ENCODE assay signal across 35 cellular contexts in genomic region chrX:47543496-47543895, GRCh38. TPM values are rescaled to one million over a fixed set of nuclear protein-coding genes. Genes with fewer than 3 reads are reported as not detected.
DNase-seq lines count a peak whose midpoint lies in the region; ATAC-seq and TF ChIP-seq lines count a peak whose summit lies in the region.
"Had no signal": no experiment of that assay in that cellular context is flagged by ENCODE, and none has a peak within 500 bp of the region (broad histone marks: within the 10 kb centered on the region; RNA-seq: fewer than 3 reads in every experiment).

No MANE protein-coding gene starts in this region.

- H3K4me3 ChIP-seq in trophoblast cell (ENCODE audit: low read depth, low read length) = no peak overlapping the region
- H3K4me3 ChIP-seq in GM23338 = no peak overlapping the region
- H3K4me3 ChIP-seq: A549; BLaER1; BLaER1 treated with 17β-estradiol and CSF1 and Interleukin-3, amounts not matched to agents 10 nM and 100 nM had no signal

- no peaks in the 10 kb centered on the region for H4K20me1 ChIP-seq in GM23338 (replicated peaks; ENCODE audit: insufficient read depth)
- H4K20me1 ChIP-seq: BLaER1; BLaER1 treated with 17β-estradiol and CSF1 and Interleukin-3, amounts not matched to agents 10 nM and 100 nM had no signal

- no peak overlapping the region for H3K14ac ChIP-seq in trophoblast cell (ENCODE audit: low read length)

- H2AFZ ChIP-seq in trophoblast cell (ENCODE audit: insufficient read depth, low read length, poor library complexity) (no peak overlapping the region), GM23338 (no peak overlapping the region)

- H3K4me3 Mint-ChIP-seq in natural killer cell (peak overlapping the region; percentile 9), immature natural killer cell (peak overlapping the region in 4 of 5 donors; percentile 52 to 70 (median 64)), endothelial cell (ENCODE audit: unreplicated experiment) (no peak overlapping the region), GM23338 (no peak overlapping the region)
- H3K4me3 Mint-ChIP-seq in natural killer cell treated with Interleukin-12 subunit alpha and Interleukin-12 subunit beta and Interleukin-15 and Interleukin-18, amount 100 ng/mL, for 72 hours = no peak overlapping the region
- H3K4me3 Mint-ChIP-seq: B cell; CD14-positive monocyte; CD4-positive, alpha-beta memory T cell; CD4-positive, alpha-beta T cell; CD4-positive, CD25-positive, alpha-beta regulatory T cell; CD8-positive, alpha-beta memory T cell; CD8-positive, alpha-beta T cell had no signal

- ATAC-seq in natural killer cell (peak in 2 of 3 donors; percentile 61 to 81), GM23338 (no peak)
- no peak for ATAC-seq in natural killer cell treated with Interleukin-12 subunit alpha and Interleukin-12 subunit beta and Interleukin-15 and Interleukin-18, amount 100 ng/mL, for 72 hours
- ATAC-seq: A549; CD8-positive, alpha-beta T cell had no signal

- no peaks in the 10 kb centered on the region for H3K9me3 ChIP-seq in trophoblast cell (ENCODE audit: insufficient read depth, low read depth, low read length)
- H3K9me3 ChIP-seq: A549; BE2C; BLaER1; BLaER1 treated with 17β-estradiol and CSF1 and Interleukin-3, amounts not matched to agents 10 nM and 100 nM; Caco-2 had no signal

- H3K36me3 ChIP-seq in trophoblast cell (ENCODE audit: control insufficient read depth in 1 of 2, insufficient read depth in 2 of 2, low read length in 2 of 2) (no peaks in the 10 kb centered on the region), GM23338 (ENCODE audit: insufficient read depth) (no peaks in the 10 kb centered on the region)
- H3K36me3 ChIP-seq: BE2C; BLaER1; BLaER1 treated with 17β-estradiol and CSF1 and Interleukin-3, amounts not matched to agents 10 nM and 100 nM had no signal

- DNase-seq in natural killer cell (peak; percentile 24), immature natural killer cell (peak; percentile 50 to 54 (median 50)), mesenteric fat pad (ENCODE audit: low spot score) (peak; percentile 24), trophoblast cell (no peak), endothelial cell (ENCODE audit: low spot score) (no peak), NCI-H2227 treated with DMSO at 0.1 percent for 48 hours (lab: John Stamatoyannopoulos, UW) (no peak), GM23338 (ENCODE audit: low spot score) (no peak)
- DNase-seq in natural killer cell treated with Interleukin-12 subunit alpha and Interleukin-12 subunit beta and Interleukin-15 and Interleukin-18, amount 100 ng/mL, for 72 hours (ENCODE audit: low spot score) = no peak
- DNase-seq: 8988T; ACHN; AML-193; BE2C; C1 segment of cervical spinal cord; Caco-2; Calu3; CD4-positive, alpha-beta memory T cell; CD4-positive, alpha-beta T cell; CD4-positive, CD25-positive, alpha-beta regulatory T cell; CD8-positive, alpha-beta memory T cell; CD8-positive, alpha-beta T cell; COR-L47; DMS 273 treated with DMSO at 0.1 percent for 48 hours; DMS153; DMS53; DMS79; DMS79 treated with DMSO at 0.1 percent for 48 hours; DND-41; EL had no signal

- no peak overlapping the region for H3K23ac ChIP-seq in trophoblast cell (ENCODE audit: low read length)

- intact Hi-C loops in natural killer cell (cut with micrococcal nuclease) = no loop called here

- H2AK5ac ChIP-seq in trophoblast cell (ENCODE audit: low read length) = no peak overlapping the region

- no peak overlapping the region for H4K12ac ChIP-seq in trophoblast cell (ENCODE audit: low read depth, low read length)

- H3K18ac ChIP-seq in trophoblast cell (ENCODE audit: low read length) = no peak overlapping the region

- H3K9me2 ChIP-seq in GM23338 (ENCODE audit: insufficient read depth) = no peaks in the 10 kb centered on the region

- H3K36me3 Mint-ChIP-seq in natural killer cell (no peaks in the 10 kb centered on the region), immature natural killer cell (no peaks in the 10 kb centered on the region), endothelial cell (ENCODE audit: low read depth, unreplicated experiment) (no peaks in the 10 kb centered on the region), GM23338 (ENCODE audit: low read depth) (no peaks in the 10 kb centered on the region)
- H3K36me3 Mint-ChIP-seq in natural killer cell treated with Interleukin-12 subunit alpha and Interleukin-12 subunit beta and Interleukin-15 and Interleukin-18, amount 100 ng/mL, for 72 hours = no peaks in the 10 kb centered on the region
- H3K36me3 Mint-ChIP-seq: CD14-positive monocyte; CD4-positive, alpha-beta memory T cell; CD4-positive, CD25-positive, alpha-beta regulatory T cell; CD8-positive, alpha-beta memory T cell; CD8-positive, alpha-beta T cell had no signal

- H3K4me2 ChIP-seq in trophoblast cell (ENCODE audit: low read length) (no peak overlapping the region), GM23338 (no peak overlapping the region)
- H3K4me2 ChIP-seq: A549; BLaER1; BLaER1 treated with 17β-estradiol and CSF1 and Interleukin-3, amounts not matched to agents 10 nM and 100 nM had no signal

- no peak overlapping the region for H2BK5ac ChIP-seq in trophoblast cell (ENCODE audit: low read depth, low read length, poor library complexity)

- no peak overlapping the region for H2BK12ac ChIP-seq in trophoblast cell (ENCODE audit: low read length)

- H3K27me3 ChIP-seq in trophoblast cell (ENCODE audit: insufficient read depth, low read length) (no peaks in the 10 kb centered on the region), GM23338 (ENCODE audit: insufficient read depth) (no peaks in the 10 kb centered on the region)
- H3K27me3 ChIP-seq: BE2C had no signal

- no peak overlapping the region for H3K4ac ChIP-seq in trophoblast cell (ENCODE audit: low read depth, low read length)

- H3K27ac Mint-ChIP-seq in natural killer cell (peak overlapping the region in 1 of 2 donors; percentile 39), immature natural killer cell (peak overlapping the region; percentile 17 to 82 (median 53)), endothelial cell (ENCODE audit: unreplicated experiment) (no peak overlapping the region), GM23338 (no peak overlapping the region)
- no peak overlapping the region for H3K27ac Mint-ChIP-seq in natural killer cell treated with Interleukin-12 subunit alpha and Interleukin-12 subunit beta and Interleukin-15 and Interleukin-18, amount 100 ng/mL, for 72 hours
- H3K27ac Mint-ChIP-seq: B cell; CD14-positive monocyte; CD4-positive, alpha-beta memory T cell; CD4-positive, alpha-beta T cell; CD8-positive, alpha-beta T cell had no signal

- H2BK120ac ChIP-seq in trophoblast cell (ENCODE audit: insufficient read depth, low read length, poor library complexity) = no peak overlapping the region

- H3K79me1 ChIP-seq in trophoblast cell (ENCODE audit: low read length) = peaks cover 2% of the 10 kb centered on the region

- peak overlapping the region; percentile 37 for H4K91ac ChIP-seq in trophoblast cell (ENCODE audit: low read depth, low read length)

- TF ChIP-seq CTCF in natural killer cell (IDR thresholded peaks at IDR 0.05) = no peak
- no peak for TF ChIP-seq CTCF in endothelial cell (IDR thresholded peaks at IDR 0.05; ENCODE audit: unreplicated experiment)
- TF ChIP-seq CTCF in GM23338 (conservative IDR thresholded peaks at IDR 0.05; ENCODE audit: low read depth in 2 of 2) = no peak

- H3K27ac ChIP-seq in trophoblast cell (ENCODE audit: low read depth, low read length) = no peak overlapping the region
- H3K27ac ChIP-seq in GM23338 (ENCODE audit: low read depth) = no peak overlapping the region
- H3K27ac ChIP-seq: 22Rv1; A549; BLaER1; BLaER1 treated with 17β-estradiol and CSF1 and Interleukin-3, amounts not matched to agents 10 nM and 100 nM; C4-2B had no signal

- H3K79me2 ChIP-seq in trophoblast cell (ENCODE audit: control insufficient read depth, insufficient read depth, low read length, poor library complexity) (no peaks in the 10 kb centered on the region), GM23338 (replicated peaks; ENCODE audit: insufficient read depth) (no peaks in the 10 kb centered on the region)

- no peaks in the 10 kb centered on the region for H3K27me3 Mint-ChIP-seq in natural killer cell (ENCODE audit: low read depth in 2 of 2)
- no peaks in the 10 kb centered on the region for H3K27me3 Mint-ChIP-seq in natural killer cell treated with Interleukin-12 subunit alpha and Interleukin-12 subunit beta and Interleukin-15 and Interleukin-18, amount 100 ng/mL, for 72 hours
- peaks cover 2 to 9% (median 3%) of the 10 kb centered on the region in 3 donors for H3K27me3 Mint-ChIP-seq in immature natural killer cell (ENCODE audit: low read depth in 3 of 3)
- no peaks in the 10 kb centered on the region for H3K27me3 Mint-ChIP-seq in endothelial cell (ENCODE audit: unreplicated experiment)
- no peaks in the 10 kb centered on the region for H3K27me3 Mint-ChIP-seq in GM23338 (ENCODE audit: insufficient read depth, low read depth, poor library complexity)
- H3K27me3 Mint-ChIP-seq: B cell; CD4-positive, alpha-beta memory T cell; CD4-positive, alpha-beta T cell; CD4-positive, CD25-positive, alpha-beta regulatory T cell had no signal

- H3K4me1 ChIP-seq in trophoblast cell (ENCODE audit: control insufficient read depth in 1 of 2, insufficient read depth in 2 of 2, low read length in 2 of 2) = no peaks in the 10 kb centered on the region
- no peaks in the 10 kb centered on the region for H3K4me1 ChIP-seq in GM23338 (ENCODE audit: insufficient read depth)
- H3K4me1 ChIP-seq: A549, BLaER1 had no signal

- no CpG with 5 or more reads among the region's 5 CpGs for WGBS in trophoblast cell (ENCODE audit: extremely low coverage, insufficient coverage, insufficient read length)

- no peak overlapping the region for H4K8ac ChIP-seq in trophoblast cell (ENCODE audit: low read depth, low read length)

- H3K9me3 Mint-ChIP-seq in natural killer cell = no peaks in the 10 kb centered on the region
- no peaks in the 10 kb centered on the region for H3K9me3 Mint-ChIP-seq in natural killer cell treated with Interleukin-12 subunit alpha and Interleukin-12 subunit beta and Interleukin-15 and Interleukin-18, amount 100 ng/mL, for 72 hours
- H3K9me3 Mint-ChIP-seq in immature natural killer cell = no peaks in the 10 kb centered on the region
- no peaks in the 10 kb centered on the region for H3K9me3 Mint-ChIP-seq in endothelial cell (ENCODE audit: unreplicated experiment)
- H3K9me3 Mint-ChIP-seq in GM23338 = no peaks in the 10 kb centered on the region
- H3K9me3 Mint-ChIP-seq: CD4-positive, alpha-beta memory T cell; CD4-positive, alpha-beta T cell; CD4-positive, CD25-positive, alpha-beta regulatory T cell; CD8-positive, alpha-beta memory T cell; CD8-positive, alpha-beta T cell had no signal

- H3K4me1 Mint-ChIP-seq in natural killer cell (peaks cover 5 to 12% of the 10 kb centered on the region in 2 donors), immature natural killer cell (peaks cover 32 to 46% of the 10 kb centered on the region in 2 donors), endothelial cell (ENCODE audit: unreplicated experiment) (no peaks in the 10 kb centered on the region), GM23338 (no peaks in the 10 kb centered on the region)
- peaks cover 0 to 6% of the 10 kb centered on the region in 2 donors for H3K4me1 Mint-ChIP-seq in natural killer cell treated with Interleukin-12 subunit alpha and Interleukin-12 subunit beta and Interleukin-15 and Interleukin-18, amount 100 ng/mL, for 72 hours (ENCODE audit: low read depth in 2 of 2)
- H3K4me1 Mint-ChIP-seq: B cell; CD4-positive, alpha-beta memory T cell; CD4-positive, CD25-positive, alpha-beta regulatory T cell; CD8-positive, alpha-beta memory T cell had no signal

- no peak overlapping the region for H3K9ac ChIP-seq in trophoblast cell (ENCODE audit: low read length)
- H3K9ac ChIP-seq: BLaER1; BLaER1 treated with 17β-estradiol and CSF1 and Interleukin-3, amounts not matched to agents 10 nM and 100 nM had no signal

- no peaks in the 10 kb centered on the region for H3F3A ChIP-seq in GM23338 (replicated peaks; ENCODE audit: low read depth)

RNA-seq across cellular contexts. Expression of gene ARAF, which starts 17.5 kb away (rescaled TPM):
- 100 to 1,000 TPM; 162 to 173 (median 169) TPM for total RNA-seq in natural killer cell
- total RNA-seq in natural killer cell treated with Interleukin-12 subunit alpha and Interleukin-12 subunit beta and Interleukin-15 and Interleukin-18, amount 100 ng/mL, for 72 hours = 10 to 100 TPM; 84.7 to 87.1 TPM
- 100 to 1,000 TPM in 1 of 3 donors, 10 to 100 TPM in 2; 53.5 to 122 (median 68.5) TPM for polyA plus RNA-seq in immature natural killer cell
- 70.9 TPM for total RNA-seq in mesenteric fat pad
- 38.1 and 39.8 TPM in 2 replicates for polyA plus RNA-seq in trophoblast cell (2013)
- total RNA-seq in endothelial cell (ENCODE audit: unreplicated experiment) = 49.4 TPM
- total RNA-seq in GM23338 (2014; rRNA removed; shearing (Covaris generic)) = 18.0 and 28.2 TPM in 2 replicates
- 35.9 and 43.9 TPM in 2 replicates for polyA plus RNA-seq in GM23338 (2016; fragmentation: Nextera tagmentation; extraction: Ambion mirVana)

RNA-seq across cellular contexts. Expression of gene TIMP1, which starts 38.7 kb away (rescaled TPM):
- total RNA-seq in natural killer cell (10 to 100 TPM; 50.9 to 71.3 (median 68.6) TPM), mesenteric fat pad (410 TPM), endothelial cell (ENCODE audit: unreplicated experiment) (267 TPM)
- total RNA-seq in natural killer cell treated with Interleukin-12 subunit alpha and Interleukin-12 subunit beta and Interleukin-15 and Interleukin-18, amount 100 ng/mL, for 72 hours = 10 to 100 TPM in 1 of 2 donors, 1 to 10 TPM in 1; 9.1 to 12.5 TPM
- polyA plus RNA-seq in immature natural killer cell (100 to 1,000 TPM; 153 to 275 (median 237) TPM), GM23338 (2016; fragmentation: Nextera tagmentation; extraction: Ambion mirVana) (117 and 121 TPM in 2 replicates)
- 103 and 104 TPM in 2 replicates for polyA plus RNA-seq in trophoblast cell (2013)
- 39.0 and 42.5 TPM in 2 replicates for total RNA-seq in GM23338 (2014; rRNA removed; shearing (Covaris generic))

Comparison
In these comparisons a context has a peak if more than half of its experiments do, and no peak if none do; other contexts are left out.
1. ATAC-seq: peak in natural killer cell (2 of 3); none in natural killer cell treated with Interleukin-12 subunit alpha and Interleukin-12 subunit beta and Interleukin-15 and Interleukin-18, amount 100 ng/mL, for 72 hours (0 of 2) and GM23338 (single experiment).
2. DNase-seq: peak in natural killer cell (single experiment), immature natural killer cell (3 of 3) and mesenteric fat pad (single experiment); none in natural killer cell treated with Interleukin-12 subunit alpha and Interleukin-12 subunit beta and Interleukin-15 and Interleukin-18, amount 100 ng/mL, for 72 hours (single experiment), trophoblast cell (0 of 2), endothelial cell (single experiment), NCI-H2227 treated with DMSO at 0.1 percent for 48 hours (single experiment) and GM23338 (single experiment).
3. H3K4me3 Mint-ChIP-seq: peak in natural killer cell (single experiment) and immature natural killer cell (4 of 5); none in natural killer cell treated with Interleukin-12 subunit alpha and Interleukin-12 subunit beta and Interleukin-15 and Interleukin-18, amount 100 ng/mL, for 72 hours (single experiment), endothelial cell (single experiment) and GM23338 (single experiment).
4. H3K27ac Mint-ChIP-seq: peak in immature natural killer cell (6 of 6); none in natural killer cell treated with Interleukin-12 subunit alpha and Interleukin-12 subunit beta and Interleukin-15 and Interleukin-18, amount 100 ng/mL, for 72 hours (0 of 2), endothelial cell (single experiment) and GM23338 (single experiment).